In genomic region chr14:21109377-21110260, GRCh38 we compare ENCODE assay signal across 2 cellular contexts.
A peak's percentile ranks its signal among the peaks of the same experiment; 100 is the strongest.
TF ChIP-seq lines count a peak whose summit lies in the region.

No MANE protein-coding gene starts in this region.

TF ChIP-seq in HEK293, 187 proteins besides CTCF, POLR2A, EP300 and RAD21:
- TF ChIP-seq ZNF610 (tag by site-specific recombination; IDR thresholded peaks at IDR 0.05; ENCODE audit: borderline replicate concordance): no peak
- peak; percentile 55; the same call in 1 of the 2 replicates for TF ChIP-seq ZBTB17 (tag by site-specific recombination; IDR thresholded peaks at IDR 0.05)

TF ChIP-seq in neural cell, 6 proteins besides CTCF, POLR2A, EP300 and RAD21:
- TF ChIP-seq POLR2AphosphoS5 (IDR thresholded peaks at IDR 0.05) (peak; percentile 19), REST (IDR thresholded peaks at IDR 0.05; ENCODE audit: borderline replicate concordance) (no peak), TAF1 (IDR thresholded peaks at IDR 0.05; ENCODE audit: low read depth) (no peak)
